Comparison of ENCODE assay signal across 3 cellular contexts in the genomic region with DNA sequence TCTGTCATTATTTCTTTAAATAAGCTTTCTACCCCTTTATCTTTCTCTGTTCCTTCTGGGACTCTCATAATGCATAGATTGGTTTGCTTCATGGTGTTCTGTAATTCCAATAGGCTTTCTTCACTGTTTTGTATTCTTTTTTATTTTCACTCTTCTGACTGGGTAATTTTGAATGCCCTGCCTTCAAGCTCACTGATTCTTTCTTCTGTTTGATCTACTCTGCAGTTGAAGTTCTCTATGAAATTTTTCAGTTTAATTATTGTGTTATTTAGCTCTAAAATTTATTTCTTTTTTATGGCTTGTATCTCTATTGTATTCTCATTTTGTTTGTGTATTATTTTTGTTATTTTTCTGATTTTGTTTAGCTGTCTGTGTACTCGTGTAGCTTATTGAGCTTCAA.
"Had no signal": no experiment of that assay in that cellular context is flagged by ENCODE, and none has a peak within 500 bp of the region (broad histone marks: within the 10 kb centered on the region; RNA-seq: fewer than 3 reads in every experiment).

No MANE protein-coding gene starts in this region.

- ATAC-seq: GM12878 had no signal

- H3K4me3 ChIP-seq: GM12878 had no signal

- DNase-seq: GDM1, GF-D8 had no signal
